In genomic region chr19:49579947-49580263, GRCh38 we compare ENCODE assay signal across 8 cellular contexts. TPM values are rescaled to one million over a fixed set of nuclear protein-coding genes. Genes with fewer than 3 reads are reported as not detected.
A peak's percentile ranks its signal among the peaks of the same experiment; 100 is the strongest.
DNase-seq lines count a peak whose midpoint lies in the region; ATAC-seq and TF ChIP-seq lines count a peak whose summit lies in the region.

No MANE protein-coding gene starts in this region.

- TF ChIP-seq CTCF in cardiac muscle cell (IDR thresholded peaks at IDR 0.05; ENCODE audit: low read depth, low read length), result no peak
- no peak for TF ChIP-seq CTCF in adrenal gland (IDR thresholded peaks at IDR 0.05)
- no peak for TF ChIP-seq CTCF in liver (IDR thresholded peaks at IDR 0.05; ENCODE audit: low read depth, low read length, missing input control)
- TF ChIP-seq CTCF in transverse colon (IDR thresholded peaks at IDR 0.05), result no peak

- H3K9ac ChIP-seq in liver (ENCODE audit: low read depth in 1 of 2, low read length in 2 of 2), result peak overlapping the region; percentile 71 to 90

- DNase-seq in cardiac muscle cell (ENCODE audit: low read depth in 1 of 2, low spot score in 1 of 2) (no peak), Right ventricle myocardium superior (no peak), adrenal gland (peak in 1 of 7 donors; percentile 18), transverse colon (no peak), LoVo (ENCODE audit: low spot score) (no peak), cerebellar nuclear complex (lab: John Stamatoyannopoulos, UW) (no peak)

- peaks cover 10% of the 10 kb centered on the region for H3K4me1 ChIP-seq in cardiac muscle cell (ENCODE audit: low read depth)
- peaks cover 10 to 18% of the 10 kb centered on the region in 2 donors for H3K4me1 ChIP-seq in adrenal gland (replicated peaks in 1 of 2)
- H3K4me1 ChIP-seq in liver (ENCODE audit: control insufficient read depth in 4 of 4, insufficient read depth in 4 of 4, low read length in 3 of 4), result peaks cover 4 to 22% (median 18%) of the 10 kb centered on the region in 4 donors
- H3K4me1 ChIP-seq in transverse colon, result peaks cover 9 to 26% (median 15%) of the 10 kb centered on the region in 4 donors

- H3K27me3 ChIP-seq in cardiac muscle cell (no peaks in the 10 kb centered on the region), adrenal gland (no peaks in the 10 kb centered on the region), liver (ENCODE audit: control insufficient read depth in 4 of 4, insufficient read depth in 4 of 4, low read length in 3 of 4) (no peaks in the 10 kb centered on the region), transverse colon (no peaks in the 10 kb centered on the region)

- peaks cover 9% of the 10 kb centered on the region for H3K36me3 ChIP-seq in cardiac muscle cell
- H3K36me3 ChIP-seq in adrenal gland (replicated peaks in 1 of 2), result peaks cover 0 to 8% of the 10 kb centered on the region in 2 donors
- peaks cover 0 to 3% (median 2%) of the 10 kb centered on the region in 4 donors for H3K36me3 ChIP-seq in liver (ENCODE audit: control insufficient read depth in 4 of 4, insufficient read depth in 3 of 4, low read depth in 1 of 4, low read length in 3 of 4)
- H3K36me3 ChIP-seq in transverse colon, result peaks cover 0 to 10% (median 4%) of the 10 kb centered on the region in 4 donors

- H3K27ac ChIP-seq in cardiac muscle cell (peak overlapping the region; percentile 66), adrenal gland (peak overlapping the region; percentile 11 to 80 (median 28)), liver (ENCODE audit: low read depth in 1 of 2, low read length in 2 of 2) (peak overlapping the region; percentile 7 to 32), transverse colon (peak overlapping the region; percentile 74 to 86 (median 84))

- no peak for TF ChIP-seq RAD21 in liver (IDR thresholded peaks at IDR 0.05)

- TF ChIP-seq EP300 in transverse colon (IDR thresholded peaks at IDR 0.05; ENCODE audit: low read depth), result no peak

- no peaks in the 10 kb centered on the region for H3K9me3 ChIP-seq in cardiac muscle cell (ENCODE audit: low read depth)
- H3K9me3 ChIP-seq in adrenal gland (replicated peaks in 1 of 3), result no peaks in the 10 kb centered on the region
- no peaks in the 10 kb centered on the region for H3K9me3 ChIP-seq in liver (ENCODE audit: control insufficient read depth in 4 of 4, low read length in 3 of 4)
- no peaks in the 10 kb centered on the region for H3K9me3 ChIP-seq in transverse colon

- TF ChIP-seq POLR2A in adrenal gland (IDR thresholded peaks at IDR 0.05) (no peak), transverse colon (IDR thresholded peaks at IDR 0.05) (no peak)

- H3K4me3 ChIP-seq in cardiac muscle cell (peak overlapping the region; percentile 73), adrenal gland (peak overlapping the region; percentile 26 to 76 (median 50)), liver (ENCODE audit: low read depth in 1 of 3, low read length in 3 of 3) (peak overlapping the region; percentile 59 to 87 (median 83)), transverse colon (peak overlapping the region; percentile 52 to 86 (median 66))

- 0 to 3% (median 2%) methylated on average over 8 of the region's 8 CpGs for WGBS in adrenal gland, 4 donors
- WGBS in liver, result 1% methylated on average over 8 of the region's 8 CpGs
- WGBS in transverse colon (ENCODE audit: low coverage in 1 of 2), 2 donors, result 2% methylated on average over 8 of the region's 8 CpGs; no CpG with 5 or more reads in 1 of the 2 donors

- no peak for ATAC-seq in Right ventricle myocardium superior (ENCODE audit: poor library complexity)
- no peak for ATAC-seq in GM19023 (IDR thresholded peaks at IDR 0.05; ENCODE audit: unreplicated experiment)

- in situ Hi-C loops in transverse colon (cut with MboI; ENCODE audit: low pct_ligation_motif_present in 1 of 4, low pct_unique_long_range_greater_than_20kb in 1 of 4, low sequenced_read_pairs in 3 of 4), result loop anchor here in 2 of 4 donors (10.0 kb wide), 2 partner anchors 85 to 95 kb away; partner anchors contain the start of genes BCL2L12 (in 1 of the 2), IRF3 (in 1 of the 2) and PRMT1 (in 1 of the 2)

- intact Hi-C loops in Right ventricle myocardium superior (cut with DNase I), result no loop called here
- intact Hi-C loops in adrenal gland (cut with DNase I), result loop anchor here in 1 of 2 donors (10.0 kb wide), 1 partner anchor 95 kb away; the partner anchor contains the start of gene PRMT1
- intact Hi-C loops in transverse colon (cut with DNase I; ENCODE audit: low total_unique reads), result no loop called here

TF ChIP-seq in liver, 16 proteins besides CTCF, POLR2A, EP300 and RAD21 (continues in another document):
- TF ChIP-seq, protein P1, sequence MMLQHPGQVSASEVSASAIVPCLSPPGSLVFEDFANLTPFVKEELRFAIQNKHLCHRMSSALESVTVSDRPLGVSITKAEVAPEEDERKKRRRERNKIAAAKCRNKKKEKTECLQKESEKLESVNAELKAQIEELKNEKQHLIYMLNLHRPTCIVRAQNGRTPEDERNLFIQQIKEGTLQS (IDR thresholded peaks at IDR 0.05), result no peak
- no peak for TF ChIP-seq YY1 (IDR thresholded peaks at IDR 0.05)
- TF ChIP-seq JUND (IDR thresholded peaks at IDR 0.05), result no peak
- TF ChIP-seq NR2F2 (IDR thresholded peaks at IDR 0.05), result no peak
- no peak for TF ChIP-seq FOXA1 (IDR thresholded peaks at IDR 0.05)
- no peak for TF ChIP-seq GABPA (IDR thresholded peaks at IDR 0.05 in 1 of 2, conservative IDR thresholded peaks at IDR 0.05 in 1 of 2)
- no peak for TF ChIP-seq RXRA (IDR thresholded peaks at IDR 0.05)
- no peak for TF ChIP-seq TAF1 (conservative IDR thresholded peaks at IDR 0.05)
- TF ChIP-seq, protein P2, sequence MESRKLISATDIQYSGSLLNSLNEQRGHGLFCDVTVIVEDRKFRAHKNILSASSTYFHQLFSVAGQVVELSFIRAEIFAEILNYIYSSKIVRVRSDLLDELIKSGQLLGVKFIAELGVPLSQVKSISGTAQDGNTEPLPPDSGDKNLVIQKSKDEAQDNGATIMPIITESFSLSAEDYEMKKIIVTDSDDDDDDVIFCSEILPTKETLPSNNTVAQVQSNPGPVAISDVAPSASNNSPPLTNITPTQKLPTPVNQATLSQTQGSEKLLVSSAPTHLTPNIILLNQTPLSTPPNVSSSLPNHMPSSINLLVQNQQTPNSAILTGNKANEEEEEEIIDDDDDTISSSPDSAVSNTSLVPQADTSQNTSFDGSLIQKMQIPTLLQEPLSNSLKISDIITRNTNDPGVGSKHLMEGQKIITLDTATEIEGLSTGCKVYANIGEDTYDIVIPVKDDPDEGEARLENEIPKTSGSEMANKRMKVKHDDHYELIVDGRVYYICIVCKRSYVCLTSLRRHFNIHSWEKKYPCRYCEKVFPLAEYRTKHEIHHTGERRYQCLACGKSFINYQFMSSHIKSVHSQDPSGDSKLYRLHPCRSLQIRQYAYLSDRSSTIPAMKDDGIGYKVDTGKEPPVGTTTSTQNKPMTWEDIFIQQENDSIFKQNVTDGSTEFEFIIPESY (IDR thresholded peaks at IDR 0.05), result no peak

RNA-seq across cellular contexts. Expression of gene NOSIP, which starts 0.5 kb away (rescaled TPM):
- total RNA-seq in cardiac muscle cell, result 120 and 132 TPM in 2 replicates
- polyA plus RNA-seq in cardiac muscle cell, result 181 and 193 TPM in 2 replicates
- 45.5 TPM for total RNA-seq in Right ventricle myocardium superior
- 10 to 100 TPM; 53.3 to 94.4 (median 60.7) TPM for total RNA-seq in adrenal gland
- 100 to 1,000 TPM in 2 of 3 donors, 10 to 100 TPM in 1; 35.0 to 159 (median 145) TPM for polyA plus RNA-seq in adrenal gland
- total RNA-seq in liver, result 10 to 100 TPM; 19.3 to 33.3 TPM
- 10 to 100 TPM; 27.7 to 45.2 TPM for polyA plus RNA-seq in liver
- 100 to 1,000 TPM in 1 of 4 donors, 10 to 100 TPM in 3; 56.5 to 105 (median 74.4) TPM for total RNA-seq in transverse colon

RNA-seq across cellular contexts. Expression of gene PRRG2, which starts 1.2 kb away (rescaled TPM):
- total RNA-seq in cardiac muscle cell, result 0.67 and 8.2 TPM in 2 replicates
- 0.10 and 0.29 TPM in 2 replicates for polyA plus RNA-seq in cardiac muscle cell
- total RNA-seq in Right ventricle myocardium superior, result 0.70 TPM
- total RNA-seq in adrenal gland, result 1 to 10 TPM in 2 of 8 donors, under 1 TPM in 4, not detected in 2; 0.75 to 1.2 (median 0.89) TPM
- polyA plus RNA-seq in adrenal gland, result 1 to 10 TPM in 1 of 3 donors, under 1 TPM in 2; 0.33 to 1.2 (median 0.71) TPM
- total RNA-seq in liver, result 1 to 10 TPM; 1.1 to 1.4 TPM
- polyA plus RNA-seq in liver, result 1 to 10 TPM; 2.8 TPM
- total RNA-seq in transverse colon, result 10 to 100 TPM in 2 of 4 donors, 1 to 10 TPM in 1, under 1 TPM in 1; 0.40 to 22.7 (median 12.2) TPM

RNA-seq across cellular contexts. Expression of gene PRR12, which starts 11.1 kb away (rescaled TPM):
- total RNA-seq in cardiac muscle cell (18.2 and 24.7 TPM in 2 replicates), Right ventricle myocardium superior (12.6 TPM), adrenal gland (10 to 100 TPM; 14.3 to 39.3 (median 18.4) TPM), liver (1 to 10 TPM; 2.8 TPM), transverse colon (10 to 100 TPM; 12.2 to 54.7 (median 30.0) TPM)
- polyA plus RNA-seq in cardiac muscle cell (3.9 and 5.1 TPM in 2 replicates), adrenal gland (10 to 100 TPM in 1 of 3 donors, 1 to 10 TPM in 2; 4.2 to 49.8 (median 9.5) TPM), liver (1 to 10 TPM in 1 of 2 donors, under 1 TPM in 1; 0.86 to 3.5 TPM)

RNA-seq across cellular contexts. Expression of gene RCN3, which starts 52.1 kb away (rescaled TPM):
- total RNA-seq in cardiac muscle cell (12.8 and 15.2 TPM in 2 replicates), Right ventricle myocardium superior (7.3 TPM), adrenal gland (10 to 100 TPM; 15.9 to 56.4 (median 36.2) TPM), liver (1 to 10 TPM; 4.9 to 9.8 TPM), transverse colon (100 to 1,000 TPM in 1 of 4 donors, 10 to 100 TPM in 3; 26.2 to 119 (median 57.4) TPM)
- polyA plus RNA-seq in cardiac muscle cell (9.4 and 10.5 TPM in 2 replicates), adrenal gland (100 to 1,000 TPM in 2 of 3 donors, 1 to 10 TPM in 1; 9.3 to 232 (median 120) TPM), liver (1 to 10 TPM; 5.8 to 8.2 TPM)

Comparison
In these comparisons a context has a peak if more than half of its experiments do, and no peak if none do; other contexts are left out.
1. H3K27ac ChIP-seq: peak in every context shown above with its lines; median percentile 84 in transverse colon; 66 in cardiac muscle cell; 28 in adrenal gland; 20 in liver.